ENCODE assay signal across 9 cellular contexts in genomic region chr3:17639765-17640164, GRCh38.
DNase-seq lines count a peak whose midpoint lies in the region; ATAC-seq and TF ChIP-seq lines count a peak whose summit lies in the region.
"Had no signal": no experiment of that assay in that cellular context is flagged by ENCODE, and none has a peak within 500 bp of the region (broad histone marks: within the 10 kb centered on the region; RNA-seq: fewer than 3 reads in every experiment).

No MANE protein-coding gene starts in this region.

- H3K4me1 ChIP-seq in Caco-2: peaks cover 17% of the 10 kb centered on the region
- H3K4me1 ChIP-seq: neural progenitor cell had no signal

- CTCF ChIA-PET in Caco-2 (lab: Charles Lee): no interaction called here

- H3K27me3 Mint-ChIP-seq in Caco-2 (ENCODE audit: insufficient read depth, unreplicated experiment): no peaks in the 10 kb centered on the region
- no peaks in the 10 kb centered on the region for H3K27me3 Mint-ChIP-seq in effector memory CD8-positive, alpha-beta T cell

- H3K36me3 Mint-ChIP-seq in Caco-2 (ENCODE audit: insufficient read depth, unreplicated experiment): no peaks in the 10 kb centered on the region
- no peaks in the 10 kb centered on the region for H3K36me3 Mint-ChIP-seq in effector memory CD8-positive, alpha-beta T cell (ENCODE audit: insufficient read depth)
- H3K36me3 Mint-ChIP-seq: neural progenitor cell had no signal

- no peaks in the 10 kb centered on the region for H3K9me3 ChIP-seq in Caco-2

- intact Hi-C loops in Caco-2 (cut with micrococcal nuclease; ENCODE audit: unreplicated experiment): no loop called here

- BruUV-seq in Caco-2 (replicated peaks; lab: Mats Ljungman, UMichigan): no TSS peak

- POLR2A ChIA-PET in Caco-2 (lab: Charles Lee): no interaction called here

- no peak overlapping the region for H3K4me3 Mint-ChIP-seq in Caco-2 (ENCODE audit: unreplicated experiment)
- H3K4me3 Mint-ChIP-seq in effector memory CD8-positive, alpha-beta T cell: no peak overlapping the region
- H3K4me3 Mint-ChIP-seq: neural progenitor cell had no signal

- TF ChIP-seq CTCF in Caco-2 (IDR thresholded peaks at IDR 0.05; ENCODE audit: insufficient read depth in 1 of 2, low read depth in 1 of 2, low read length in 1 of 2, severe bottlenecking in 1 of 2, unreplicated experiment in 1 of 2): no peak

- H3K27me3 ChIP-seq in Caco-2 (replicated peaks; ENCODE audit: control insufficient read depth, insufficient read depth, low read length): no peaks in the 10 kb centered on the region
- H3K27me3 ChIP-seq: neural progenitor cell had no signal

- peaks cover 8% of the 10 kb centered on the region for H3K4me1 Mint-ChIP-seq in Caco-2 (ENCODE audit: low read depth, unreplicated experiment)
- H3K4me1 Mint-ChIP-seq in effector memory CD8-positive, alpha-beta T cell (ENCODE audit: low read depth in 2 of 2): peaks cover 11 to 17% of the 10 kb centered on the region in 2 donors
- H3K4me1 Mint-ChIP-seq: neural progenitor cell had no signal

- H3K27ac Mint-ChIP-seq in Caco-2 (ENCODE audit: unreplicated experiment): no peak overlapping the region
- H3K27ac Mint-ChIP-seq in effector memory CD8-positive, alpha-beta T cell: no peak overlapping the region
- H3K27ac Mint-ChIP-seq: neural progenitor cell had no signal

- H3K36me3 ChIP-seq in Caco-2 (ENCODE audit: control insufficient read depth, insufficient read depth, low read length): no peaks in the 10 kb centered on the region
- H3K36me3 ChIP-seq: neural progenitor cell had no signal

- DNase-seq in Caco-2 (peak; percentile 46 to 47), M059J (ENCODE audit: low read depth) (peak; percentile 82), astrocyte of the hippocampus (ENCODE audit: low read depth, low spot score) (peak; percentile 63), lung microvascular endothelial cell (ENCODE audit: low read depth in 2 of 2) (peak; percentile 39 to 59), KG1 (lab: John Stamatoyannopoulos, UW) (no peak), putamen (ENCODE audit: low spot score) (no peak)
- DNase-seq in effector memory CD8-positive, alpha-beta T cell: no peak

- no peak overlapping the region for H3K4me3 ChIP-seq in Caco-2 (ENCODE audit: low read depth, low read length)
- H3K4me3 ChIP-seq: neural progenitor cell had no signal

- H3K9me3 Mint-ChIP-seq in Caco-2 (ENCODE audit: unreplicated experiment): no peaks in the 10 kb centered on the region
- H3K9me3 Mint-ChIP-seq in effector memory CD8-positive, alpha-beta T cell: no peaks in the 10 kb centered on the region
- H3K9me3 Mint-ChIP-seq: neural progenitor cell had no signal

- no peak for ATAC-seq in effector memory CD8-positive, alpha-beta T cell (replicated peaks)
- ATAC-seq in HG03135 (IDR thresholded peaks at IDR 0.05; ENCODE audit: unreplicated experiment): no peak

Comparison
In these comparisons a context has a peak if more than half of its experiments do, and no peak if none do; other contexts are left out.
1. DNase-seq: peak in Caco-2 (2 of 2), M059J (single experiment), astrocyte of the hippocampus (single experiment) and lung microvascular endothelial cell (2 of 2); none in KG1 (single experiment), effector memory CD8-positive, alpha-beta T cell (0 of 3) and putamen (single experiment).